Comparison of ENCODE assay signal across 22 cellular contexts in the genomic region with DNA sequence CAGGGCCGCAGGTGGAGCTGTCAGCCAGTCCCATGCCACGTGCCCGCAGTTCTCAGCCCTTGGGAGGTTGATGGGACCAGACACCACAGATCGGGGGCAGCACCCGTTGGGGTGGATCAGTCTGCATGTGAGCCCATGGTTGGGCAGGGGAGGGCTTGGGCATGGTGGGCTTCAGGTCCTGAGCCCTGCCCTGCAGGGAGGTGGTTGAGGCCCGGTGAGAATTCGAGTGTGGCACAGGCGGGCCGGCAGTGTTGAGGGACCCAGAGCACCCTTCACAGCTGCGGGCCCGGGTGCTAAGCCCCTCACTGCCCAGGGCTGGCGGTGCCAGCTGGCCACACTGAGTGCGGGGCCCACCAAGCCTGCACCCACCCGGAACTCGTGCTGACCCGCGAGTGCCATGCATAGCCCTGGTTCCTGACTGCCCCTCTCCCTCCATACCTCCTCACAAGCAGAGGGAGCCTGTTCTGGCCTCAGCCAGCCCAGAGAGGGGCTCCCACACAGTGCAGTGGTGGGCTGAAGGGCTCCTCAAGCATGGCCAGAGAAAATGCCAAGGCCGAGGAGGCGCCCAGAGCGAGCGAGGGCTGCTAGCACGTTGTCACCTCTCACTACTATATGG.
DNase-seq lines count a peak whose midpoint lies in the region; ATAC-seq, FAIRE-seq and TF ChIP-seq lines count a peak whose summit lies in the region.
"Had no signal": no experiment of that assay in that cellular context is flagged by ENCODE, and none has a peak within 500 bp of the region (broad histone marks: within the 10 kb centered on the region; RNA-seq: fewer than 3 reads in every experiment).

No MANE protein-coding gene starts in this region.

- no peaks in the 10 kb centered on the region for H3K27me3 Mint-ChIP-seq in natural killer cell treated with Interleukin-12 subunit alpha and Interleukin-12 subunit beta and Interleukin-15 and Interleukin-18, amount 100 ng/mL, for 72 hours
- no peaks in the 10 kb centered on the region for H3K27me3 Mint-ChIP-seq in natural killer cell (ENCODE audit: low read depth in 2 of 2)
- H3K27me3 Mint-ChIP-seq: CD4-positive, alpha-beta memory T cell had no signal

- H3K9me3 Mint-ChIP-seq in natural killer cell treated with Interleukin-12 subunit alpha and Interleukin-12 subunit beta and Interleukin-15 and Interleukin-18, amount 100 ng/mL, for 72 hours = no peaks in the 10 kb centered on the region
- peaks cover 2 to 7% of the 10 kb centered on the region in 2 donors for H3K9me3 Mint-ChIP-seq in natural killer cell
- H3K9me3 Mint-ChIP-seq: CD4-positive, alpha-beta memory T cell had no signal

- H3K27me3 ChIP-seq in aorta (ENCODE audit: control insufficient read depth in 1 of 2, insufficient read depth in 2 of 2, low read length in 1 of 2) = no peaks in the 10 kb centered on the region
- no peaks in the 10 kb centered on the region for H3K27me3 ChIP-seq in foreskin keratinocyte
- H3K27me3 ChIP-seq: BE2C had no signal

- H3K36me3 ChIP-seq in kidney (ENCODE audit: control insufficient read depth in 1 of 2, insufficient read depth in 2 of 2, low read length in 2 of 2) (no peaks in the 10 kb centered on the region), aorta (ENCODE audit: control insufficient read depth in 1 of 2, insufficient read depth in 2 of 2, low read length in 1 of 2) (no peaks in the 10 kb centered on the region)
- H3K36me3 ChIP-seq: BE2C; BLaER1 treated with 17β-estradiol and CSF1 and Interleukin-3, amounts not matched to agents 10 nM and 100 nM had no signal

- H3K36me3 Mint-ChIP-seq in natural killer cell treated with Interleukin-12 subunit alpha and Interleukin-12 subunit beta and Interleukin-15 and Interleukin-18, amount 100 ng/mL, for 72 hours = peaks cover 4% of the 10 kb centered on the region
- H3K36me3 Mint-ChIP-seq in natural killer cell = no peaks in the 10 kb centered on the region
- H3K36me3 Mint-ChIP-seq: CD4-positive, alpha-beta memory T cell had no signal

- H3K9me3 ChIP-seq in kidney (ENCODE audit: control insufficient read depth in 1 of 2, low read length in 2 of 2) = no peaks in the 10 kb centered on the region
- no peaks in the 10 kb centered on the region for H3K9me3 ChIP-seq in aorta (ENCODE audit: control insufficient read depth, low read length)
- H3K9me3 ChIP-seq: A549, BE2C had no signal

- no peaks in the 10 kb centered on the region for H3K4me1 ChIP-seq in kidney (ENCODE audit: control insufficient read depth in 1 of 2, insufficient read depth in 1 of 2, low read depth in 1 of 2, low read length in 2 of 2)
- no peaks in the 10 kb centered on the region for H3K4me1 ChIP-seq in aorta (ENCODE audit: control insufficient read depth in 1 of 2, insufficient read depth in 2 of 2, low read length in 2 of 2)
- H3K4me1 ChIP-seq in foreskin keratinocyte = no peaks in the 10 kb centered on the region
- H3K4me1 ChIP-seq: A549; BE2C; BLaER1 treated with 17β-estradiol and CSF1 and Interleukin-3, amounts not matched to agents 10 nM and 100 nM had no signal

- no peak overlapping the region for H3K4me3 Mint-ChIP-seq in natural killer cell treated with Interleukin-12 subunit alpha and Interleukin-12 subunit beta and Interleukin-15 and Interleukin-18, amount 100 ng/mL, for 72 hours
- H3K4me3 Mint-ChIP-seq in natural killer cell = no peak overlapping the region
- H3K4me3 Mint-ChIP-seq: CD4-positive, alpha-beta memory T cell had no signal

- H3K4me3 ChIP-seq in kidney (ENCODE audit: low read length in 2 of 2) (no peak overlapping the region), aorta (ENCODE audit: low read length in 2 of 2) (no peak overlapping the region)
- H3K4me3 ChIP-seq: A549; BLaER1 treated with 17β-estradiol and CSF1 and Interleukin-3, amounts not matched to agents 10 nM and 100 nM had no signal

- H3K4me1 Mint-ChIP-seq in natural killer cell treated with Interleukin-12 subunit alpha and Interleukin-12 subunit beta and Interleukin-15 and Interleukin-18, amount 100 ng/mL, for 72 hours (ENCODE audit: low read depth in 2 of 2) = no peaks in the 10 kb centered on the region
- no peaks in the 10 kb centered on the region for H3K4me1 Mint-ChIP-seq in natural killer cell
- H3K4me1 Mint-ChIP-seq: CD4-positive, alpha-beta memory T cell had no signal

- DNase-seq in natural killer cell treated with Interleukin-12 subunit alpha and Interleukin-12 subunit beta and Interleukin-15 and Interleukin-18, amount 100 ng/mL, for 72 hours (ENCODE audit: low spot score) = peak; percentile 60
- no peak for DNase-seq in natural killer cell
- DNase-seq in kidney = peak; percentile 60
- peak; percentile 39 to 59 for DNase-seq in aorta
- no peak for DNase-seq in NCI-H748 (lab: John Stamatoyannopoulos, UW; ENCODE audit: unreplicated experiment)
- DNase-seq in foreskin keratinocyte = no peak
- DNase-seq: 8988T; ACHN; AML-193; BE2C; Calu3; CD4-positive, alpha-beta memory T cell; COR-L47; DMS53; DMS79 treated with DMSO at 0.1 percent for 48 hours; GF-D8; H7; HCEC 1CT had no signal

- intact Hi-C loops in natural killer cell (cut with micrococcal nuclease) (no loop called here), kidney (cut with DNase I) (no loop called here), aorta (cut with DNase I) (no loop called here)

- no peak overlapping the region for H3K27ac ChIP-seq in kidney (ENCODE audit: low read depth in 2 of 2, low read length in 2 of 2)
- no peak overlapping the region for H3K27ac ChIP-seq in aorta (ENCODE audit: low read depth in 1 of 2, low read length in 2 of 2)
- no peak overlapping the region for H3K27ac ChIP-seq in foreskin keratinocyte
- H3K27ac ChIP-seq: A549; BLaER1 treated with 17β-estradiol and CSF1 and Interleukin-3, amounts not matched to agents 10 nM and 100 nM had no signal

- H3K9ac ChIP-seq in kidney (ENCODE audit: low read length in 2 of 2) = no peak overlapping the region
- H3K9ac ChIP-seq: BLaER1 treated with 17β-estradiol and CSF1 and Interleukin-3, amounts not matched to agents 10 nM and 100 nM had no signal

- no peak for ATAC-seq in natural killer cell treated with Interleukin-12 subunit alpha and Interleukin-12 subunit beta and Interleukin-15 and Interleukin-18, amount 100 ng/mL, for 72 hours
- ATAC-seq in natural killer cell (no peak), aorta (ENCODE audit: low FRiP score) (no peak), foreskin keratinocyte (no peak)
- ATAC-seq: A549 had no signal

- H3K27ac Mint-ChIP-seq in natural killer cell treated with Interleukin-12 subunit alpha and Interleukin-12 subunit beta and Interleukin-15 and Interleukin-18, amount 100 ng/mL, for 72 hours = no peak overlapping the region
- no peak overlapping the region for H3K27ac Mint-ChIP-seq in natural killer cell
- H3K27ac Mint-ChIP-seq: CD4-positive, alpha-beta memory T cell had no signal

- FAIRE-seq in kidney (lab: Jason Lieb, UNC) = no peak
- FAIRE-seq: GM18507, H1 had no signal

- no peak for TF ChIP-seq CTCF in natural killer cell (IDR thresholded peaks at IDR 0.05)
- no peak for TF ChIP-seq CTCF in kidney (IDR thresholded peaks at IDR 0.05; ENCODE audit: borderline replicate concordance, extremely low read depth, insufficient read depth)
- TF ChIP-seq CTCF in foreskin keratinocyte (conservative IDR thresholded peaks at IDR 0.05) = no peak

- 95 to 96% methylated on average over 22 of the region's 22 CpGs for WGBS in aorta, 2 donors

Comparison
In these comparisons a context has a peak if more than half of its experiments do, and no peak if none do; other contexts are left out.
1. DNase-seq: peak in natural killer cell treated with Interleukin-12 subunit alpha and Interleukin-12 subunit beta and Interleukin-15 and Interleukin-18, amount 100 ng/mL, for 72 hours (single experiment), kidney (single experiment) and aorta (2 of 2); none in natural killer cell (single experiment), NCI-H748 (single experiment) and foreskin keratinocyte (0 of 2).